Comparison of ENCODE assay signal across 1 cellular context in genomic region chr9:130579738-130580463, GRCh38.
A peak's percentile ranks its signal among the peaks of the same experiment; 100 is the strongest.
TF ChIP-seq lines count a peak whose summit lies in the region.

No MANE protein-coding gene starts in this region.

TF ChIP-seq in K562, 482 proteins besides CTCF, POLR2A, EP300 and RAD21 (continued from another document):
- peak in 1 of 3 experiments; percentile 91; a peak in 2 of 6 replicates for TF ChIP-seq ZBTB11 (CRISPR knock-in tag; IDR thresholded peaks at IDR 0.05)
- TF ChIP-seq ZFX (CRISPR knock-in tag; IDR thresholded peaks at IDR 0.05), result peak; percentile 21
- 0 out of 4 replicates have a peak, but pooled peaks of 1 of the 2 experiments have one; percentile 36 for TF ChIP-seq TEAD1 (CRISPR knock-in tag; IDR thresholded peaks at IDR 0.05)
- no peak for TF ChIP-seq PCBP2 (IDR thresholded peaks at IDR 0.05; ENCODE audit: low read depth, low read length, poor library complexity, severe bottlenecking)
- TF ChIP-seq, protein P1, sequence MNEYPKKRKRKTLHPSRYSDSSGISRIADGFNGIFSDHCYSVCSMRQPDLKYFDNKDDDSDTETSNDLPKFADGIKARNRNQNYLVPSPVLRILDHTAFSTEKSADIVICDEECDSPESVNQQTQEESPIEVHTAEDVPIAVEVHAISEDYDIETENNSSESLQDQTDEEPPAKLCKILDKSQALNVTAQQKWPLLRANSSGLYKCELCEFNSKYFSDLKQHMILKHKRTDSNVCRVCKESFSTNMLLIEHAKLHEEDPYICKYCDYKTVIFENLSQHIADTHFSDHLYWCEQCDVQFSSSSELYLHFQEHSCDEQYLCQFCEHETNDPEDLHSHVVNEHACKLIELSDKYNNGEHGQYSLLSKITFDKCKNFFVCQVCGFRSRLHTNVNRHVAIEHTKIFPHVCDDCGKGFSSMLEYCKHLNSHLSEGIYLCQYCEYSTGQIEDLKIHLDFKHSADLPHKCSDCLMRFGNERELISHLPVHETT (CRISPR knock-in tag; conservative IDR thresholded peaks at IDR 0.05 in 1 of 2, IDR thresholded peaks at IDR 0.05 in 1 of 2), result peak in 1 of 2 experiments; percentile 86; a peak in 1 of 4 replicates
- TF ChIP-seq PHF20 (IDR thresholded peaks at IDR 0.05; ENCODE audit: partially characterized antibody), result peak; percentile 1
- TF ChIP-seq ELF1 (tag; IDR thresholded peaks at IDR 0.05), result peak; percentile 12; the same call in 1 of the 2 replicates
- no peak for TF ChIP-seq RAD51 (IDR thresholded peaks at IDR 0.05; ENCODE audit: borderline replicate concordance, low read depth)
- no peak for TF ChIP-seq NBN (IDR thresholded peaks at IDR 0.05; ENCODE audit: low read depth)
- TF ChIP-seq FOXA3 (CRISPR knock-in tag; conservative IDR thresholded peaks at IDR 0.05 in 1 of 2, IDR thresholded peaks at IDR 0.05 in 1 of 2), result peak in 1 of 2 experiments; percentile 33; a peak in 1 of 4 replicates
- TF ChIP-seq GTF2B (IDR thresholded peaks at IDR 0.05; ENCODE audit: extremely low read depth, insufficient read length), result no peak
- TF ChIP-seq UBTF (IDR thresholded peaks at IDR 0.05; ENCODE audit: borderline replicate concordance in 1 of 2, low read depth in 2 of 2, low read length in 2 of 2), result 0 out of 4 replicates have a peak, but pooled peaks of 1 of the 2 experiments have one; percentile 23
- TF ChIP-seq SUPT5H (IDR thresholded peaks at IDR 0.05), result no peak
- TF ChIP-seq ARID4B (CRISPR knock-in tag; IDR thresholded peaks at IDR 0.05), result peak; percentile 13; the same call in 1 of the 2 replicates
- TF ChIP-seq GABPB1 (CRISPR knock-in tag; IDR thresholded peaks at IDR 0.05), result peak; percentile 80
- TF ChIP-seq, protein P2, sequence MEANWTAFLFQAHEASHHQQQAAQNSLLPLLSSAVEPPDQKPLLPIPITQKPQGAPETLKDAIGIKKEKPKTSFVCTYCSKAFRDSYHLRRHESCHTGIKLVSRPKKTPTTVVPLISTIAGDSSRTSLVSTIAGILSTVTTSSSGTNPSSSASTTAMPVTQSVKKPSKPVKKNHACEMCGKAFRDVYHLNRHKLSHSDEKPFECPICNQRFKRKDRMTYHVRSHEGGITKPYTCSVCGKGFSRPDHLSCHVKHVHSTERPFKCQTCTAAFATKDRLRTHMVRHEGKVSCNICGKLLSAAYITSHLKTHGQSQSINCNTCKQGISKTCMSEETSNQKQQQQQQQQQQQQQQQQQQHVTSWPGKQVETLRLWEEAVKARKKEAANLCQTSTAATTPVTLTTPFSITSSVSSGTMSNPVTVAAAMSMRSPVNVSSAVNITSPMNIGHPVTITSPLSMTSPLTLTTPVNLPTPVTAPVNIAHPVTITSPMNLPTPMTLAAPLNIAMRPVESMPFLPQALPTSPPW (CRISPR knock-in tag; IDR thresholded peaks at IDR 0.05), result 0 out of 2 replicates have a peak, but pooled peaks have one; percentile 5
- peak; percentile 1 for TF ChIP-seq CCNT2 (IDR thresholded peaks at IDR 0.05; ENCODE audit: borderline replicate concordance, extremely low read depth, insufficient read length, low read depth, low read length)
- peak; percentile 93 for TF ChIP-seq GABPA (tag; conservative IDR thresholded peaks at IDR 0.05; ENCODE audit: low read depth)
